Comparison of ENCODE assay signal across 3 cellular contexts in genomic region chr16:84018710-84019109, GRCh38.
TF ChIP-seq lines count a peak whose summit lies in the region.

No MANE protein-coding gene starts in this region.

TF ChIP-seq in HepG2, 621 proteins besides CTCF, POLR2A, EP300 and RAD21:
- TF ChIP-seq FIP1L1 (IDR thresholded peaks at IDR 0.05; ENCODE audit: borderline replicate concordance, insufficient read depth, low read depth, low read length) (no peak), ZNF3 (CRISPR knock-in tag; IDR thresholded peaks at IDR 0.05) (no peak), HDAC2 (CRISPR knock-in tag; IDR thresholded peaks at IDR 0.05) (no peak), ZBTB7B (CRISPR knock-in tag; IDR thresholded peaks at IDR 0.05) (no peak), ZFP1 (CRISPR knock-in tag; IDR thresholded peaks at IDR 0.05) (peak; percentile 98)
TF ChIP-seq in HepG2: peak in this region for 1.

TF ChIP-seq in K562, 482 proteins besides CTCF, POLR2A, EP300 and RAD21:
- no peak for TF ChIP-seq RFX7 (CRISPR knock-in tag; IDR thresholded peaks at IDR 0.05)
- peak in 1 of 2 experiments; percentile 54; a peak in 1 of 3 replicates for TF ChIP-seq CBX3 (IDR thresholded peaks at IDR 0.05; ENCODE audit: borderline replicate concordance in 1 of 2, low read length in 2 of 2)
- TF ChIP-seq ZFP1 (CRISPR knock-in tag; IDR thresholded peaks at IDR 0.05), result peak; percentile 80

TF ChIP-seq in HEK293T, 16 proteins besides CTCF, POLR2A, EP300 and RAD21:
- TF ChIP-seq PKNOX1 (IDR thresholded peaks at IDR 0.05) (no peak), ARNT (IDR thresholded peaks at IDR 0.05) (no peak), CTBP1 (IDR thresholded peaks at IDR 0.05; ENCODE audit: borderline replicate concordance) (no peak), BHLHE40 (IDR thresholded peaks at IDR 0.05; ENCODE audit: borderline replicate concordance) (no peak), L3MBTL2 (conservative IDR thresholded peaks at IDR 0.05) (no peak), SP1 (IDR thresholded peaks at IDR 0.05) (no peak), NFRKB (IDR thresholded peaks at IDR 0.05) (no peak), SUZ12 (IDR thresholded peaks at IDR 0.05) (no peak)
